Comparison of ENCODE assay signal across 20 cellular contexts in the genomic region with DNA sequence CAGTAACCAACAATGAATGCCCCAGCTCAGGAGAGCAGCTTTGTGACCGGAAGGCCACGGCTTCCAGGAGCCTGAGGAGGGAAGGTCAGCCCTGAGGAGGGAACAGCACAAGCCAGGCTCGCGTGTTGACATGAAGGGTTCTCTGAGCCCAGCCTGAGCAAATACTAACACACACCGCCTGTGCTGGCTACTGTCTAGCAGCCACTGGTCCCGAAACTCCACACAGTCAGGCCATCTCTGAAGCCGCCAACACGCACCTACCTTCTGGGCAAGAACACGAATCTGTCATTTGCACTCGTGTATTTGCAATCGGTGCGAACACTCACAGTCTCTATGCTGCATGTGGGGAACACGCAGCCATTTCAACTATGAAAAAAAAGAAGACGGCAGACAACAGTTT. TPM values are rescaled to one million over a fixed set of nuclear protein-coding genes. Genes with fewer than 3 reads are reported as not detected.
DNase-seq lines count a peak whose midpoint lies in the region; TF ChIP-seq lines count a peak whose summit lies in the region.
"Had no signal": no experiment of that assay in that cellular context is flagged by ENCODE, and none has a peak within 500 bp of the region (broad histone marks: within the 10 kb centered on the region; RNA-seq: fewer than 3 reads in every experiment).

No MANE protein-coding gene starts in this region.

- H3K27ac ChIP-seq in BLaER1, result no peak overlapping the region
- no peak overlapping the region for H3K27ac ChIP-seq in neural progenitor cell
- H3K27ac ChIP-seq: HL-60 had no signal

- no peaks in the 10 kb centered on the region for H4K20me1 ChIP-seq in BLaER1
- no peaks in the 10 kb centered on the region for H4K20me1 ChIP-seq in neural progenitor cell (ENCODE audit: low read depth)

- H3K4me1 Mint-ChIP-seq in neural progenitor cell, result peaks cover 30% of the 10 kb centered on the region
- H3K4me1 Mint-ChIP-seq: CD8-positive, alpha-beta memory T cell had no signal

- DNase-seq in DMS53 (lab: John Stamatoyannopoulos, UW), result peak; percentile 74
- DNase-seq in SHP77 (lab: John Stamatoyannopoulos, UW), result peak; percentile 57 to 62
- DNase-seq in neural progenitor cell (ENCODE audit: low spot score), result no peak
- no peak for DNase-seq in NCI-H187 (lab: John Stamatoyannopoulos, UW)
- no peak for DNase-seq in DMS79 (lab: John Stamatoyannopoulos, UW)
- DNase-seq in mesenteric fat pad (ENCODE audit: low spot score), result no peak
- DNase-seq: C1 segment of cervical spinal cord; CD8-positive, alpha-beta memory T cell; DND-41; H7; IMR-90; NCI-H1436 treated with DMSO at 0.1 percent for 48 hours; NK-92 treated with Interleukin-12 subunit alpha and Interleukin-12 subunit beta, amount 100 ng/mL, for 24 hours; Right ventricle myocardium superior; SK-N-SH; T-helper 1 cell had no signal

- TF ChIP-seq CTCF in neural progenitor cell (IDR thresholded peaks at IDR 0.05), result no peak

- H3K36me3 Mint-ChIP-seq in neural progenitor cell, result peaks cover 2% of the 10 kb centered on the region
- H3K36me3 Mint-ChIP-seq: CD8-positive, alpha-beta memory T cell had no signal

- no peaks in the 10 kb centered on the region for H3K9me3 Mint-ChIP-seq in neural progenitor cell

- no peaks in the 10 kb centered on the region for H3K79me2 ChIP-seq in neural progenitor cell (ENCODE audit: low read depth)

- H3K9me3 ChIP-seq in BLaER1 (peaks cover 11% of the 10 kb centered on the region; the same call in 1 of the 2 replicates), neural progenitor cell (ENCODE audit: low read depth) (no peaks in the 10 kb centered on the region)
- H3K9me3 ChIP-seq: SK-N-SH had no signal

- H3K27me3 ChIP-seq in BLaER1 (no peaks in the 10 kb centered on the region), neural progenitor cell (no peaks in the 10 kb centered on the region)

- peaks cover 2% of the 10 kb centered on the region for H3K27me3 Mint-ChIP-seq in neural progenitor cell (ENCODE audit: insufficient read depth, low read depth)

- H3K4me2 ChIP-seq in BLaER1, result peak overlapping the region; percentile 83
- H3K4me2 ChIP-seq in neural progenitor cell, result no peak overlapping the region
- H3K4me2 ChIP-seq: SK-N-SH had no signal

- no peak overlapping the region for H3K9ac ChIP-seq in BLaER1
- H3K9ac ChIP-seq in neural progenitor cell, result no peak overlapping the region
- H3K9ac ChIP-seq: SK-N-SH had no signal

- peak overlapping the region; percentile 26 for H2AFZ ChIP-seq in neural progenitor cell (replicated peaks)

- H3K36me3 ChIP-seq in BLaER1 (no peaks in the 10 kb centered on the region), neural progenitor cell (no peaks in the 10 kb centered on the region)

- H3F3A ChIP-seq in neural progenitor cell (ENCODE audit: low read depth), result no peaks in the 10 kb centered on the region

- H3K4me3 ChIP-seq in BLaER1 (no peak overlapping the region), neural progenitor cell (no peak overlapping the region)

- no peak overlapping the region for H3K4me3 Mint-ChIP-seq in neural progenitor cell
- H3K4me3 Mint-ChIP-seq: CD8-positive, alpha-beta memory T cell had no signal

- H3K27ac Mint-ChIP-seq in neural progenitor cell, result peak overlapping the region; percentile 76
- H3K27ac Mint-ChIP-seq: CD8-positive, alpha-beta memory T cell had no signal

- H3K4me1 ChIP-seq in BLaER1 (peaks cover 78% of the 10 kb centered on the region), neural progenitor cell (no peaks in the 10 kb centered on the region)

RNA-seq across cellular contexts. Expression of a gene that starts 58.0 kb away (rescaled TPM):
- total RNA-seq in neural progenitor cell (ENCODE audit: low replicate concordance), result 0.84 and 0.99 TPM in 2 replicates
- 1.1 TPM for total RNA-seq in mesenteric fat pad
- total RNA-seq: CD8-positive, alpha-beta memory T cell; HT1080; IMR-90; MCF 10A; Right ventricle myocardium superior had no signal

Comparison
In these comparisons a context has a peak if more than half of its experiments do, and no peak if none do; other contexts are left out.
1. DNase-seq: peak in DMS53 (single experiment) and SHP77 (2 of 2); none in neural progenitor cell (single experiment), NCI-H187 (0 of 2), DMS79 (single experiment) and mesenteric fat pad (single experiment).